ENCODE assay signal across 11 cellular contexts in the genomic region with DNA sequence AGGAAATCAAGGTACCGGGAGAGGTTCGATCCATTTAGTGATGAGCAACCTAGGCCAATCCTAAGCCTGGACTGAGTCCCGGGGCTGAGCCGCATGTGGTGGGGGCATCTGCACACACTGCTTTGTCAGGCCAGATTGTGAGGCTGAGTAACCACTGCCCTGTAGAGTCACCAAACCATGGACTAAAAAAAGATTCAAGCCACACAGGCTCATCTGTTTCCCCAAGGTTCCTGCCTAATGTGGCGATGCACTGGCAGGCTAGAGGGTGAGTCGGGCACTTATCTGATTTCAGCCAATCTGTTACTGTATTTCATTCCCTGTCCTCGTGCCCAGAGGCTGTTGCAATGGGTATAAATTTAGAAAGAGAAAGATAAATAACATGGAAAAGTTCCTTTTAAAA.
DNase-seq lines count a peak whose midpoint lies in the region; ATAC-seq, FAIRE-seq and TF ChIP-seq lines count a peak whose summit lies in the region.
"Had no signal": no experiment of that assay in that cellular context is flagged by ENCODE, and none has a peak within 500 bp of the region (broad histone marks: within the 10 kb centered on the region; RNA-seq: fewer than 3 reads in every experiment).

No MANE protein-coding gene starts in this region.

- no peak overlapping the region for H3K9ac ChIP-seq in HepG2 (ENCODE audit: insufficient read depth, low read depth, low read length)

- H2AFZ ChIP-seq in HepG2 (ENCODE audit: low read length): no peak overlapping the region

- H3K9me3 ChIP-seq in right lobe of liver: no peaks in the 10 kb centered on the region
- no peaks in the 10 kb centered on the region for H3K9me3 ChIP-seq in HepG2 (ENCODE audit: low read length)
- H3K9me3 ChIP-seq in right atrium auricular region: no peaks in the 10 kb centered on the region
- H3K9me3 ChIP-seq: HAP-1 had no signal

- no peak overlapping the region for H3K4me2 ChIP-seq in HepG2 (ENCODE audit: low read depth, low read length)

- DNase-seq in right lobe of liver (no peak), HepG2 (ENCODE audit: low spot score) (no peak), amniotic epithelial cell (ENCODE audit: low read depth) (peak; percentile 67), right atrium auricular region (ENCODE audit: low spot score) (no peak), mesothelial cell of epicardium (ENCODE audit: low spot score in 2 of 2, unreplicated experiment in 2 of 2) (no peak)
- DNase-seq in activated CD4-positive, alpha-beta memory T cell treated with anti-CD3 and anti-CD28 coated beads, Interleukin-2, amount 10 ng/mL, durations not matched to agents 7 days and 5 days: no peak

- H3K4me3 ChIP-seq in right lobe of liver (no peak overlapping the region), HepG2 (replicated peaks in 1 of 3; ENCODE audit: insufficient read depth in 1 of 3, low read depth in 2 of 3, low read length in 3 of 3) (no peak overlapping the region), right atrium auricular region (no peak overlapping the region)
- H3K4me3 ChIP-seq: HAP-1 had no signal

- TF ChIP-seq EP300 in HepG2 (IDR thresholded peaks at IDR 0.05; ENCODE audit: low read depth in 2 of 2, low read length in 2 of 2) (no peak), HepG2 (CRISPR knock-in tag; IDR thresholded peaks at IDR 0.05; ENCODE audit: borderline replicate concordance) (no peak)

- ATAC-seq in right lobe of liver (peak; percentile 48 to 67 (median 64)), HepG2 (no peak), GM21381 (IDR thresholded peaks at IDR 0.05; ENCODE audit: unreplicated experiment) (no peak), GM18909 (IDR thresholded peaks at IDR 0.05; ENCODE audit: poor library complexity, unreplicated experiment) (no peak)
- ATAC-seq: activated CD4-positive, CD25-positive, alpha-beta regulatory T cell treated with anti-CD3 and anti-CD28 coated beads, Interleukin-2, amount 50 U/mL, for 24 hours had no signal

- H3K27ac ChIP-seq in right lobe of liver (no peak overlapping the region), HepG2 (ENCODE audit: extremely low read length, insufficient read depth, low read length) (no peak overlapping the region), right atrium auricular region (peak overlapping the region; percentile 76 to 89)

- TF ChIP-seq CTCF in right lobe of liver (IDR thresholded peaks at IDR 0.05) (no peak), HepG2 (CRISPR knock-in tag; IDR thresholded peaks at IDR 0.05) (no peak), right atrium auricular region (IDR thresholded peaks at IDR 0.05) (no peak), mesothelial cell of epicardium (IDR thresholded peaks at IDR 0.05; ENCODE audit: unreplicated experiment) (no peak)

- no peaks in the 10 kb centered on the region for H3K9me3 Mint-ChIP-seq in activated CD4-positive, alpha-beta memory T cell treated with anti-CD3 and anti-CD28 coated beads, Interleukin-2, amount 10 ng/mL, durations not matched to agents 7 days and 5 days
- H3K9me3 Mint-ChIP-seq in mesothelial cell of epicardium: no peaks in the 10 kb centered on the region

- 23% methylated on average over 3 of the region's 7 CpGs for WGBS in right lobe of liver (ENCODE audit: insufficient coverage, low coverage, low lambda C conversion rate, missing lambda C conversion rate)
- WGBS in HepG2 (ENCODE audit: low lambda C conversion rate): 68% methylated on average over 6 of the region's 7 CpGs

- H3K36me3 Mint-ChIP-seq in activated CD4-positive, alpha-beta memory T cell treated with anti-CD3 and anti-CD28 coated beads, Interleukin-2, amount 10 ng/mL, durations not matched to agents 7 days and 5 days (ENCODE audit: low read depth): no peaks in the 10 kb centered on the region
- peaks cover 34% of the 10 kb centered on the region for H3K36me3 Mint-ChIP-seq in mesothelial cell of epicardium
- H3K36me3 Mint-ChIP-seq: activated naive CD8-positive, alpha-beta T cell had no signal

- CTCF ChIA-PET in HepG2 (lab: Yijun Ruan, JAX; ENCODE audit: low intra/inter-chr PET ratio, low total read pairs): no interaction called here
- CTCF ChIA-PET in activated CD4-positive, alpha-beta memory T cell treated with anti-CD3 and anti-CD28 coated beads, Interleukin-2, amount 10 ng/mL, durations not matched to agents 7 days and 5 days (lab: Charles Lee): no interaction called here

- peaks cover 32% of the 10 kb centered on the region for H3K4me1 Mint-ChIP-seq in activated CD4-positive, alpha-beta memory T cell treated with anti-CD3 and anti-CD28 coated beads, Interleukin-2, amount 10 ng/mL, durations not matched to agents 7 days and 5 days
- peaks cover 23% of the 10 kb centered on the region for H3K4me1 Mint-ChIP-seq in mesothelial cell of epicardium

- POLR2A ChIA-PET in HepG2 (lab: Yijun Ruan, JAX): no interaction called here
- POLR2A ChIA-PET in activated CD4-positive, alpha-beta memory T cell treated with anti-CD3 and anti-CD28 coated beads, Interleukin-2, amount 10 ng/mL, durations not matched to agents 7 days and 5 days (lab: Charles Lee): no interaction called here

- FAIRE-seq in HepG2 (lab: Jason Lieb, UNC): no peak

- BruUV-seq in HepG2 (replicated peaks; lab: Mats Ljungman, UMichigan): no TSS peak

- no peak overlapping the region for H3K4me3 Mint-ChIP-seq in activated CD4-positive, alpha-beta memory T cell treated with anti-CD3 and anti-CD28 coated beads, Interleukin-2, amount 10 ng/mL, durations not matched to agents 7 days and 5 days
- no peak overlapping the region for H3K4me3 Mint-ChIP-seq in mesothelial cell of epicardium
- H3K4me3 Mint-ChIP-seq: activated naive CD8-positive, alpha-beta T cell had no signal

- H3K36me3 ChIP-seq in right lobe of liver (no peaks in the 10 kb centered on the region), HepG2 (replicated peaks in 1 of 2; ENCODE audit: control insufficient read depth in 1 of 2, insufficient read depth in 2 of 2, low read length in 2 of 2) (no peaks in the 10 kb centered on the region), right atrium auricular region (no peaks in the 10 kb centered on the region)

- no peaks in the 10 kb centered on the region for H3K79me2 ChIP-seq in HepG2 (ENCODE audit: insufficient read depth, low read length)

- in situ Hi-C loops in HepG2 (cut with HindIII; ENCODE audit: extremely low pct_ligation_motif_present, low pct_unique_long_range_greater_than_20kb): no loop called here

- intact Hi-C loops in right lobe of liver (cut with DNase I): no loop called here
- intact Hi-C loops in HepG2 (cut with micrococcal nuclease; ENCODE audit: unreplicated experiment): no loop called here

- no peak for TF ChIP-seq RAD21 in HepG2 (CRISPR knock-in tag; IDR thresholded peaks at IDR 0.05)

- H3K27me3 ChIP-seq in right lobe of liver (no peaks in the 10 kb centered on the region), HepG2 (ENCODE audit: control insufficient read depth in 1 of 2, insufficient read depth in 2 of 2, low read length in 2 of 2) (no peaks in the 10 kb centered on the region), right atrium auricular region (no peaks in the 10 kb centered on the region)

- no peaks in the 10 kb centered on the region for H3K27me3 Mint-ChIP-seq in activated CD4-positive, alpha-beta memory T cell treated with anti-CD3 and anti-CD28 coated beads, Interleukin-2, amount 10 ng/mL, durations not matched to agents 7 days and 5 days
- H3K27me3 Mint-ChIP-seq in mesothelial cell of epicardium (ENCODE audit: low read depth): no peaks in the 10 kb centered on the region
- H3K27me3 Mint-ChIP-seq: activated naive CD8-positive, alpha-beta T cell had no signal

- H3K4me1 ChIP-seq in right lobe of liver: no peaks in the 10 kb centered on the region
- no peaks in the 10 kb centered on the region for H3K4me1 ChIP-seq in HepG2 (ENCODE audit: insufficient read depth, low read length)
- H3K4me1 ChIP-seq in right atrium auricular region: peaks cover 3 to 45% of the 10 kb centered on the region in 2 donors

- TF ChIP-seq POLR2A in right lobe of liver (IDR thresholded peaks at IDR 0.05) (no peak), HepG2 (IDR thresholded peaks at IDR 0.05; ENCODE audit: insufficient read depth in 1 of 2, low read depth in 2 of 2, low read length in 2 of 2) (no peak)

- no peaks in the 10 kb centered on the region for H4K20me1 ChIP-seq in HepG2 (ENCODE audit: insufficient read depth, low read length)

- H3K27ac Mint-ChIP-seq in activated CD4-positive, alpha-beta memory T cell treated with anti-CD3 and anti-CD28 coated beads, Interleukin-2, amount 10 ng/mL, durations not matched to agents 7 days and 5 days: no peak overlapping the region
- no peak overlapping the region for H3K27ac Mint-ChIP-seq in mesothelial cell of epicardium

TF ChIP-seq in HepG2, 621 proteins besides CTCF, POLR2A, EP300 and RAD21:
- no peak for TF ChIP-seq TGIF2 (CRISPR knock-in tag; IDR thresholded peaks at IDR 0.05)
- TF ChIP-seq ZNF629 (CRISPR knock-in tag; conservative IDR thresholded peaks at IDR 0.05): no peak
- no peak for TF ChIP-seq ZNF256 (CRISPR knock-in tag; conservative IDR thresholded peaks at IDR 0.05)
- no peak for TF ChIP-seq ZNF816 (CRISPR knock-in tag; IDR thresholded peaks at IDR 0.05; ENCODE audit: borderline replicate concordance)
- TF ChIP-seq HNRNPUL1 (IDR thresholded peaks at IDR 0.05; ENCODE audit: low read depth, low read length): no peak
TF ChIP-seq in HepG2: peak in this region for 0.

Comparison
In these comparisons a context has a peak if more than half of its experiments do, and no peak if none do; other contexts are left out.
1. ATAC-seq: peak in right lobe of liver (4 of 4); none in HepG2 (single experiment), GM21381 (single experiment) and GM18909 (single experiment).
2. H3K27ac ChIP-seq: peak in right atrium auricular region (2 of 2); none in right lobe of liver (0 of 3) and HepG2 (single experiment).